Comparison of ENCODE assay signal across 20 cellular contexts in genomic region chr9:36210722-36211121, GRCh38. TPM values are rescaled to one million over a fixed set of nuclear protein-coding genes. Genes with fewer than 3 reads are reported as not detected.
DNase-seq lines count a peak whose midpoint lies in the region; ATAC-seq and TF ChIP-seq lines count a peak whose summit lies in the region.
"Had no signal": no experiment of that assay in that cellular context is flagged by ENCODE, and none has a peak within 500 bp of the region (broad histone marks: within the 10 kb centered on the region; RNA-seq: fewer than 3 reads in every experiment).

No MANE protein-coding gene starts in this region.

- H3K4me3 Mint-ChIP-seq in activated CD8-positive, alpha-beta T cell treated with anti-CD3 and anti-CD28 coated beads for 36 hours = no peak overlapping the region
- no peak overlapping the region for H3K4me3 Mint-ChIP-seq in endodermal cell
- H3K4me3 Mint-ChIP-seq in stimulated activated effector memory CD8-positive, alpha-beta T cell treated with anti-CD3 and anti-CD28 coated beads, Interleukin-12 subunit alpha, Interleukin-12 subunit beta, amount 100 ng/mL, for 72 hours = no peak overlapping the region
- H3K4me3 Mint-ChIP-seq: dendritic cell treated with granulocyte-macrophage colony-stimulating factor and Interleukin-4, amounts not matched to agents 40 ng/mL and 50 ng/mL, for 4 days had no signal

- no TSS peak for BruUV-seq in mammary epithelial cell (replicated peaks; lab: Mats Ljungman, UMichigan)

- no peak for TF ChIP-seq POLR2A in breast epithelium (IDR thresholded peaks at IDR 0.05)

- H4K20me1 ChIP-seq in mammary epithelial cell (ENCODE audit: insufficient read depth, low read length) = peaks cover 8% of the 10 kb centered on the region

- no peak for DNase-seq in breast epithelium (ENCODE audit: low spot score in 2 of 2)
- DNase-seq in mammary epithelial cell = no peak
- DNase-seq in activated CD8-positive, alpha-beta T cell treated with anti-CD3 and anti-CD28 coated beads for 36 hours = no peak
- no peak for DNase-seq in endodermal cell
- DNase-seq in stimulated activated effector memory CD8-positive, alpha-beta T cell treated with anti-CD3 and anti-CD28 coated beads, Interleukin-12 subunit alpha, Interleukin-12 subunit beta, amount 100 ng/mL, for 72 hours (ENCODE audit: low spot score in 2 of 2) = no peak
- DNase-seq in mucosa of descending colon = no peak
- no peak for DNase-seq in GM19240 (ENCODE audit: insufficient read length, low spot score)
- DNase-seq in T-helper 2 cell = no peak
- DNase-seq: activated CD4-positive, CD25-positive, alpha-beta regulatory T cell treated with anti-CD3 and anti-CD28 coated beads, Interleukin-2, amount 50 U/mL, for 72 hours; EL; left lung; NCI-H526; stimulated activated CD4-positive, alpha-beta T cell treated with anti-CD3 and anti-CD28 coated beads, Interleukin-2, amount 100 ng/mL, for 48 hours; stimulated activated naive CD4-positive, alpha-beta T cell; tibial artery had no signal

- intact Hi-C loops in breast epithelium (cut with DNase I; ENCODE audit: low total_unique reads) = no loop called here
- intact Hi-C loops in mammary epithelial cell (cut with micrococcal nuclease) = no loop called here
- intact Hi-C loops in activated CD8-positive, alpha-beta T cell treated with anti-CD3 and anti-CD28 coated beads for 36 hours (cut with micrococcal nuclease) = no loop called here
- intact Hi-C loops in mucosa of descending colon (cut with DNase I, micrococcal nuclease) = no loop called here

- in situ Hi-C loops in mammary epithelial cell (cut with MboI; ENCODE audit: low sequenced_read_pairs in 2 of 2) = no loop called here

- H3K9me3 Mint-ChIP-seq in activated CD8-positive, alpha-beta T cell treated with anti-CD3 and anti-CD28 coated beads for 36 hours = no peaks in the 10 kb centered on the region
- H3K9me3 Mint-ChIP-seq in endodermal cell = no peaks in the 10 kb centered on the region
- H3K9me3 Mint-ChIP-seq in stimulated activated effector memory CD8-positive, alpha-beta T cell treated with anti-CD3 and anti-CD28 coated beads, Interleukin-12 subunit alpha, Interleukin-12 subunit beta, amount 100 ng/mL, for 72 hours = no peaks in the 10 kb centered on the region
- H3K9me3 Mint-ChIP-seq: dendritic cell treated with granulocyte-macrophage colony-stimulating factor and Interleukin-4, amounts not matched to agents 40 ng/mL and 50 ng/mL, for 4 days had no signal

- H3K4me1 ChIP-seq in breast epithelium (no peaks in the 10 kb centered on the region), mammary epithelial cell (ENCODE audit: insufficient read depth, low read length) (peaks cover 16% of the 10 kb centered on the region), endodermal cell (ENCODE audit: control insufficient read depth, insufficient read depth, low read length) (peaks cover 17% of the 10 kb centered on the region), mucosa of descending colon (ENCODE audit: low read depth) (no peaks in the 10 kb centered on the region)

- H3K27ac Mint-ChIP-seq in activated CD8-positive, alpha-beta T cell treated with anti-CD3 and anti-CD28 coated beads for 36 hours = peak overlapping the region; percentile 66
- H3K27ac Mint-ChIP-seq in endodermal cell = peak overlapping the region; percentile 3
- H3K27ac Mint-ChIP-seq in stimulated activated effector memory CD8-positive, alpha-beta T cell treated with anti-CD3 and anti-CD28 coated beads, Interleukin-12 subunit alpha, Interleukin-12 subunit beta, amount 100 ng/mL, for 72 hours = peak overlapping the region; percentile 94
- H3K27ac Mint-ChIP-seq: dendritic cell treated with granulocyte-macrophage colony-stimulating factor and Interleukin-4, amounts not matched to agents 40 ng/mL and 50 ng/mL, for 4 days had no signal

- H3K36me3 ChIP-seq in breast epithelium = no peaks in the 10 kb centered on the region
- peaks cover 37% of the 10 kb centered on the region for H3K36me3 ChIP-seq in mammary epithelial cell (ENCODE audit: insufficient read depth, low read length)
- peaks cover 89% of the 10 kb centered on the region for H3K36me3 ChIP-seq in endodermal cell (ENCODE audit: control insufficient read depth, insufficient read depth, low read length)
- no peaks in the 10 kb centered on the region for H3K36me3 ChIP-seq in mucosa of descending colon (ENCODE audit: low read depth)

- H3K27me3 Mint-ChIP-seq in activated CD8-positive, alpha-beta T cell treated with anti-CD3 and anti-CD28 coated beads for 36 hours = no peaks in the 10 kb centered on the region
- H3K27me3 Mint-ChIP-seq in endodermal cell (ENCODE audit: insufficient read depth) = no peaks in the 10 kb centered on the region
- H3K27me3 Mint-ChIP-seq: dendritic cell treated with granulocyte-macrophage colony-stimulating factor and Interleukin-4, amounts not matched to agents 40 ng/mL and 50 ng/mL, for 4 days had no signal

- H3K9ac ChIP-seq in mammary epithelial cell (ENCODE audit: insufficient read depth, low read length) (no peak overlapping the region), endodermal cell (ENCODE audit: extremely low read depth, low read length, poor library complexity, severe bottlenecking) (no peak overlapping the region)
- H3K9ac ChIP-seq: KMS-11 had no signal

- dilution Hi-C loops in mammary epithelial cell (cut with HindIII; ENCODE audit: low sequenced_read_pairs) = loop anchor here (5.0 to 25.0 kb wide), 3 partner anchors 52 to 177 kb away; no protein-coding TSS in a partner anchor

- ATAC-seq in activated CD8-positive, alpha-beta T cell treated with anti-CD3 and anti-CD28 coated beads for 36 hours = no peak
- ATAC-seq in stimulated activated effector memory CD8-positive, alpha-beta T cell treated with anti-CD3 and anti-CD28 coated beads, Interleukin-12 subunit alpha, Interleukin-12 subunit beta, amount 100 ng/mL, for 72 hours = no peak
- no peak for ATAC-seq in mucosa of descending colon
- ATAC-seq: left lung had no signal

- H3K27me3 ChIP-seq in breast epithelium (no peaks in the 10 kb centered on the region), mammary epithelial cell (ENCODE audit: insufficient read depth, low read length) (no peaks in the 10 kb centered on the region), endodermal cell (ENCODE audit: control insufficient read depth, insufficient read depth, low read length, poor library complexity, severe bottlenecking) (no peaks in the 10 kb centered on the region)
- H3K27me3 ChIP-seq: left lung, neutrophil, tibial artery had no signal

- H3K4me2 ChIP-seq in mammary epithelial cell (ENCODE audit: insufficient read depth, low read depth, low read length) = no peak overlapping the region
- H3K4me2 ChIP-seq: A549, KMS-11 had no signal

- H3K36me3 Mint-ChIP-seq in activated CD8-positive, alpha-beta T cell treated with anti-CD3 and anti-CD28 coated beads for 36 hours (ENCODE audit: low read depth) = peaks cover 53% of the 10 kb centered on the region
- peaks cover 82% of the 10 kb centered on the region for H3K36me3 Mint-ChIP-seq in endodermal cell (ENCODE audit: low read depth)
- peaks cover 99% of the 10 kb centered on the region for H3K36me3 Mint-ChIP-seq in stimulated activated effector memory CD8-positive, alpha-beta T cell treated with anti-CD3 and anti-CD28 coated beads, Interleukin-12 subunit alpha, Interleukin-12 subunit beta, amount 100 ng/mL, for 72 hours

- H3K4me3 ChIP-seq in breast epithelium = no peak overlapping the region
- H3K4me3 ChIP-seq in mammary epithelial cell (replicated peaks in 1 of 3; ENCODE audit: insufficient read depth in 1 of 3, low read depth in 2 of 3, low read length in 3 of 3) = no peak overlapping the region
- no peak overlapping the region for H3K4me3 ChIP-seq in endodermal cell (ENCODE audit: low read length)
- H3K4me3 ChIP-seq in mucosa of descending colon = no peak overlapping the region
- H3K4me3 ChIP-seq: A549, left lung, tibial artery had no signal

- TF ChIP-seq CTCF in breast epithelium (IDR thresholded peaks at IDR 0.05) (no peak), mammary epithelial cell (conservative IDR thresholded peaks at IDR 0.05 in 1 of 2, IDR thresholded peaks at IDR 0.05 in 1 of 2; ENCODE audit: extremely low read depth in 1 of 2, insufficient read depth in 1 of 2, low read depth in 1 of 2, low read length in 2 of 2) (no peak), endodermal cell (conservative IDR thresholded peaks at IDR 0.05) (no peak), mucosa of descending colon (IDR thresholded peaks at IDR 0.05) (no peak)
- no peak for TF ChIP-seq CTCF in activated CD8-positive, alpha-beta T cell treated with anti-CD3 and anti-CD28 coated beads for 36 hours (IDR thresholded peaks at IDR 0.05)

- H3K79me2 ChIP-seq in mammary epithelial cell (ENCODE audit: insufficient read depth, low read length) = peaks cover 90% of the 10 kb centered on the region

- H2AFZ ChIP-seq in mammary epithelial cell (ENCODE audit: low read depth, low read length) = no peak overlapping the region

- CTCF ChIA-PET in mammary epithelial cell (lab: Charles Lee; ENCODE audit: low non-redundant PET) = interaction anchor here (0.6 to 0.7 kb wide), 2 partner anchors 103 to 265 kb away, joined by 3 to 5 read pairs; no protein-coding TSS in a partner anchor
- CTCF ChIA-PET in activated CD8-positive, alpha-beta T cell treated with anti-CD3 and anti-CD28 coated beads for 36 hours (lab: Charles Lee) = interaction anchor here (1.1 to 4.2 kb wide), 2 partner anchors 11 to 21 kb away, joined by 3 to 18 read pairs; partner anchors contain the start of gene CLTA

- POLR2A ChIA-PET in activated CD8-positive, alpha-beta T cell treated with anti-CD3 and anti-CD28 coated beads for 36 hours (lab: Charles Lee) = interaction anchor here (1.2 kb wide), 1 partner anchor 16 kb away, joined by 3 read pairs; no protein-coding TSS in a partner anchor

- H3K27ac ChIP-seq in breast epithelium (peak overlapping the region; percentile 36 to 41), mammary epithelial cell (ENCODE audit: insufficient read depth, low read depth, low read length) (no peak overlapping the region), endodermal cell (ENCODE audit: low read depth, low read length) (no peak overlapping the region)
- H3K27ac ChIP-seq: A549, epithelial cell of prostate, KMS-11, neutrophil had no signal

- 27% methylated on average over 8 of the region's 8 CpGs for WGBS in mammary epithelial cell (ENCODE audit: low coverage, missing lambda C conversion rate)
- 85 to 95% methylated on average over 2 to 8 of the region's 8 CpGs for WGBS in endodermal cell (ENCODE audit: insufficient coverage in 1 of 2, insufficient read length in 1 of 2), 2 experiments

- H3K9me3 ChIP-seq in breast epithelium (no peaks in the 10 kb centered on the region), mammary epithelial cell (replicated peaks; ENCODE audit: insufficient read depth, low read length) (no peaks in the 10 kb centered on the region), endodermal cell (ENCODE audit: control insufficient read depth, low read length) (no peaks in the 10 kb centered on the region), mucosa of descending colon (no peaks in the 10 kb centered on the region)
- H3K9me3 ChIP-seq: A549, left lung, neutrophil, tibial artery had no signal

- peaks cover 64% of the 10 kb centered on the region for H3K4me1 Mint-ChIP-seq in activated CD8-positive, alpha-beta T cell treated with anti-CD3 and anti-CD28 coated beads for 36 hours (ENCODE audit: low read depth)
- peaks cover 25% of the 10 kb centered on the region for H3K4me1 Mint-ChIP-seq in endodermal cell
- peaks cover 61% of the 10 kb centered on the region for H3K4me1 Mint-ChIP-seq in stimulated activated effector memory CD8-positive, alpha-beta T cell treated with anti-CD3 and anti-CD28 coated beads, Interleukin-12 subunit alpha, Interleukin-12 subunit beta, amount 100 ng/mL, for 72 hours

RNA-seq across cellular contexts. Expression of gene CLTA, which starts 20.0 kb away (rescaled TPM):
- total RNA-seq in breast epithelium = 100 to 1,000 TPM; 177 to 202 (median 178) TPM
- total RNA-seq in mammary epithelial cell = 100 to 1,000 TPM; 130 to 217 TPM
- polyA plus RNA-seq in mammary epithelial cell = 231 TPM
- polyA minus RNA-seq in mammary epithelial cell = 60.1 TPM
- total RNA-seq in activated CD8-positive, alpha-beta T cell treated with anti-CD3 and anti-CD28 coated beads for 36 hours = 100 to 1,000 TPM; 116 to 119 TPM
- 100 to 1,000 TPM; 221 to 240 TPM for total RNA-seq in endodermal cell
- polyA plus RNA-seq in endodermal cell (2013, experiment 1 of 2) = 227 TPM
- polyA plus RNA-seq in endodermal cell (2013, experiment 2 of 2) = 229 TPM
- total RNA-seq in mucosa of descending colon = 100 to 1,000 TPM; 165 to 206 (median 174) TPM

RNA-seq across cellular contexts. Expression of gene CCIN, which starts 41.5 kb away (rescaled TPM):
- under 1 TPM in 1 of 3 donors, not detected in 2; 0.80 TPM for total RNA-seq in breast epithelium
- not detected for total RNA-seq in mammary epithelial cell
- not detected for polyA plus RNA-seq in mammary epithelial cell
- polyA minus RNA-seq in mammary epithelial cell = not detected
- not detected for total RNA-seq in activated CD8-positive, alpha-beta T cell treated with anti-CD3 and anti-CD28 coated beads for 36 hours
- total RNA-seq in endodermal cell = under 1 TPM; 0.18 to 0.35 TPM
- not detected for polyA plus RNA-seq in endodermal cell (2013, experiment 1 of 2)
- not detected for polyA plus RNA-seq in endodermal cell (2013, experiment 2 of 2)
- under 1 TPM in 1 of 3 donors, not detected in 2; 0.25 TPM for total RNA-seq in mucosa of descending colon
- polyA plus RNA-seq: A549 had no signal

RNA-seq across cellular contexts. Expression of gene GNE, which starts 47.5 kb away (rescaled TPM):
- total RNA-seq in breast epithelium = 10 to 100 TPM; 24.9 to 38.2 (median 35.1) TPM
- total RNA-seq in mammary epithelial cell = 10 to 100 TPM in 1 of 2 donors, 1 to 10 TPM in 1; 8.7 to 16.5 TPM
- polyA plus RNA-seq in mammary epithelial cell = 10.1 TPM
- polyA minus RNA-seq in mammary epithelial cell = 15.0 TPM
- total RNA-seq in activated CD8-positive, alpha-beta T cell treated with anti-CD3 and anti-CD28 coated beads for 36 hours = 10 to 100 TPM; 11.6 to 12.0 TPM
- total RNA-seq in endodermal cell = 1 to 10 TPM; 5.6 to 7.0 TPM
- 15.8 TPM for polyA plus RNA-seq in endodermal cell (2013, experiment 1 of 2)
- polyA plus RNA-seq in endodermal cell (2013, experiment 2 of 2) = 16.1 TPM
- total RNA-seq in mucosa of descending colon = 100 to 1,000 TPM in 1 of 3 donors, 10 to 100 TPM in 2; 56.6 to 107 (median 93.0) TPM

Comparison
In these comparisons a context has a peak if more than half of its experiments do, and no peak if none do; other contexts are left out.
1. H3K27ac ChIP-seq: peak in breast epithelium (2 of 2); none in mammary epithelial cell (single experiment) and endodermal cell (single experiment).
2. H3K27ac Mint-ChIP-seq: peak in every context shown above with its lines; median percentile 94 in stimulated activated effector memory CD8-positive, alpha-beta T cell treated with anti-CD3 and anti-CD28 coated beads, Interleukin-12 subunit alpha, Interleukin-12 subunit beta, amount 100 ng/mL, for 72 hours; 66 in activated CD8-positive, alpha-beta T cell treated with anti-CD3 and anti-CD28 coated beads for 36 hours; 3 in endodermal cell.